ENCODE assay signal across 22 cellular contexts in the genomic region with DNA sequence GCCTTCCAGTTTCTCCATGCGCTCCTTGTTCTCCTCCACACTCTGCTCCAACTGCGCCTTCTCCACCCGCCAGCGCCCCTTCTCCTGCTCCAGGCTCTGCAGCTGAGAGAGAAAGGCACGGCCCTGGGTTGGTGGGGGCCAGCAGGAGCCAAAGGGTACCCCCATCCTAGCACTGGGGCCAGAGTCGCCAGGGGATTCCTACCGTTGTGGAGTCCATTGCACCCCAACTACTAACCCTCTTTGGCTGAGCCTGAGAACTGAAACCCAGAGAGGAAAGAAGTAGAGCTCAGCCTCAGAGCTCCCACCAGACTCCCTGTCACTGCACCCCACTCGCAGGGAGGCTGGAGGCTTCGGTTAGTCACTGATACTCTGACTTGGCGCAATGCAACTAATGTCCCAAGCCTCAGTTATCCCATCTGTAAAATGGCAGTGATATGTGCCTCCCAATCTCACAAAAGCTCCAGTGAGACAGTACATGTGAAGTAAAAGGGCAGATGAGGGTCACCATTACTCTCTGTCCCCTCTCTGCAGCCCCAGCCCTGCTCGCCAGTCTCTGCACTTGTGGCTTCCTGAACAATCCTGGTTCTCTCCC. TPM values are rescaled to one million over a fixed set of nuclear protein-coding genes. Genes with fewer than 3 reads are reported as not detected.
DNase-seq lines count a peak whose midpoint lies in the region; ATAC-seq and TF ChIP-seq lines count a peak whose summit lies in the region.
"Had no signal": no experiment of that assay in that cellular context is flagged by ENCODE, and none has a peak within 500 bp of the region (broad histone marks: within the 10 kb centered on the region; RNA-seq: fewer than 3 reads in every experiment).

No MANE protein-coding gene starts in this region.

- DNase-seq in activated naive CD4-positive, alpha-beta T cell treated with anti-CD3 and anti-CD28 coated beads, Interleukin-2, amount 10 ng/mL, durations not matched to agents 7 days and 5 days, result no peak
- DNase-seq in activated naive CD4-positive, alpha-beta T cell treated with anti-CD3 and anti-CD28 coated beads for 36 hours, result no peak
- DNase-seq in RWPE1 (ENCODE audit: low spot score), result no peak
- DNase-seq in neural progenitor cell (ENCODE audit: low spot score), result no peak
- no peak for DNase-seq in NCI-H1092 (lab: John Stamatoyannopoulos, UW)
- DNase-seq: EL, GF-D8, Karpas-422, MV-4-11, NCI-H1694, NCI-H2081, NCI-H2171, NCI-H524 treated with DMSO at 0.1 percent for 48 hours, OCI-M1 had no signal

- H3K36me3 ChIP-seq in neural progenitor cell, result no peaks in the 10 kb centered on the region

- H3K4me2 ChIP-seq in neural progenitor cell, result no peak overlapping the region

- H3K27me3 Mint-ChIP-seq in activated naive CD4-positive, alpha-beta T cell treated with anti-CD3 and anti-CD28 coated beads, Interleukin-2, amount 10 ng/mL, durations not matched to agents 7 days and 5 days, result peaks cover 5% of the 10 kb centered on the region
- H3K27me3 Mint-ChIP-seq in activated naive CD4-positive, alpha-beta T cell treated with anti-CD3 and anti-CD28 coated beads for 36 hours (ENCODE audit: low read depth), result no peaks in the 10 kb centered on the region
- H3K27me3 Mint-ChIP-seq in dendritic cell treated with granulocyte-macrophage colony-stimulating factor and Interleukin-4, amounts not matched to agents 40 ng/mL and 50 ng/mL, for 4 days, result peaks cover 10% of the 10 kb centered on the region
- no peaks in the 10 kb centered on the region for H3K27me3 Mint-ChIP-seq in stimulated activated memory B cell treated with anti-CD40 and anti-IgM and Interleukin-4, amounts not matched to agents 10 μg/mL and 1 μg/mL and 100 μg/mL, for 72 hours
- H3K27me3 Mint-ChIP-seq in neural progenitor cell (ENCODE audit: insufficient read depth, low read depth), result peaks cover 10% of the 10 kb centered on the region
- H3K27me3 Mint-ChIP-seq: B cell had no signal

- H3K9me3 Mint-ChIP-seq in activated naive CD4-positive, alpha-beta T cell treated with anti-CD3 and anti-CD28 coated beads, Interleukin-2, amount 10 ng/mL, durations not matched to agents 7 days and 5 days, result no peaks in the 10 kb centered on the region
- H3K9me3 Mint-ChIP-seq in activated naive CD4-positive, alpha-beta T cell treated with anti-CD3 and anti-CD28 coated beads for 36 hours, result no peaks in the 10 kb centered on the region
- H3K9me3 Mint-ChIP-seq in dendritic cell treated with granulocyte-macrophage colony-stimulating factor and Interleukin-4, amounts not matched to agents 40 ng/mL and 50 ng/mL, for 4 days, result peaks cover 7% of the 10 kb centered on the region
- H3K9me3 Mint-ChIP-seq in stimulated activated memory B cell treated with anti-CD40 and anti-IgM and Interleukin-4, amounts not matched to agents 10 μg/mL and 1 μg/mL and 100 μg/mL, for 72 hours, result no peaks in the 10 kb centered on the region
- no peaks in the 10 kb centered on the region for H3K9me3 Mint-ChIP-seq in neural progenitor cell

- H3K9ac ChIP-seq in neural progenitor cell, result no peak overlapping the region

- no peak for TF ChIP-seq CTCF in RWPE1 (conservative IDR thresholded peaks at IDR 0.05; ENCODE audit: low read depth)
- TF ChIP-seq CTCF in neural progenitor cell (IDR thresholded peaks at IDR 0.05), result no peak

- no peak overlapping the region for H2AFZ ChIP-seq in neural progenitor cell (replicated peaks)

- CTCF ChIA-PET in activated naive CD4-positive, alpha-beta T cell treated with anti-CD3 and anti-CD28 coated beads, Interleukin-2, amount 10 ng/mL, durations not matched to agents 7 days and 5 days (lab: Charles Lee), result interaction anchor here (1.0 to 1.6 kb wide), 4 partner anchors 10 to 161 kb away, joined by 4 to 9 read pairs (median 4); no protein-coding TSS in a partner anchor
- CTCF ChIA-PET in activated naive CD4-positive, alpha-beta T cell treated with anti-CD3 and anti-CD28 coated beads for 36 hours (lab: Charles Lee), result interaction anchor here (0.7 to 2.0 kb wide), 6 partner anchors 16 to 140 kb away, joined by 3 to 6 read pairs (median 4); no protein-coding TSS in a partner anchor
- CTCF ChIA-PET in RWPE1 (lab: Yijun Ruan, JAX), result interaction anchor here (0.6 to 1.5 kb wide), 3 partner anchors 12 to 28 kb away, joined by 3 to 5 read pairs (median 3); no protein-coding TSS in a partner anchor

- peaks cover 15% of the 10 kb centered on the region for H4K20me1 ChIP-seq in neural progenitor cell (ENCODE audit: low read depth)

- peak overlapping the region; percentile 79 for H3K27ac Mint-ChIP-seq in activated naive CD4-positive, alpha-beta T cell treated with anti-CD3 and anti-CD28 coated beads, Interleukin-2, amount 10 ng/mL, durations not matched to agents 7 days and 5 days
- H3K27ac Mint-ChIP-seq in activated naive CD4-positive, alpha-beta T cell treated with anti-CD3 and anti-CD28 coated beads for 36 hours, result no peak overlapping the region
- peak overlapping the region; percentile 1 for H3K27ac Mint-ChIP-seq in dendritic cell treated with granulocyte-macrophage colony-stimulating factor and Interleukin-4, amounts not matched to agents 40 ng/mL and 50 ng/mL, for 4 days
- H3K27ac Mint-ChIP-seq in stimulated activated memory B cell treated with anti-CD40 and anti-IgM and Interleukin-4, amounts not matched to agents 10 μg/mL and 1 μg/mL and 100 μg/mL, for 72 hours, result peak overlapping the region; percentile 60
- H3K27ac Mint-ChIP-seq in neural progenitor cell, result no peak overlapping the region

- H3K4me3 ChIP-seq in neural progenitor cell, result no peak overlapping the region
- H3K4me3 ChIP-seq: SJSA1 had no signal

- peaks cover 9% of the 10 kb centered on the region for H3F3A ChIP-seq in neural progenitor cell (ENCODE audit: low read depth)

- peaks cover 49% of the 10 kb centered on the region for H3K4me1 Mint-ChIP-seq in activated naive CD4-positive, alpha-beta T cell treated with anti-CD3 and anti-CD28 coated beads, Interleukin-2, amount 10 ng/mL, durations not matched to agents 7 days and 5 days
- H3K4me1 Mint-ChIP-seq in activated naive CD4-positive, alpha-beta T cell treated with anti-CD3 and anti-CD28 coated beads for 36 hours (ENCODE audit: low read depth), result peaks cover 24% of the 10 kb centered on the region
- H3K4me1 Mint-ChIP-seq in dendritic cell treated with granulocyte-macrophage colony-stimulating factor and Interleukin-4, amounts not matched to agents 40 ng/mL and 50 ng/mL, for 4 days (ENCODE audit: low read depth), result peaks cover 61% of the 10 kb centered on the region
- peaks cover 62% of the 10 kb centered on the region for H3K4me1 Mint-ChIP-seq in stimulated activated memory B cell treated with anti-CD40 and anti-IgM and Interleukin-4, amounts not matched to agents 10 μg/mL and 1 μg/mL and 100 μg/mL, for 72 hours
- peaks cover 20% of the 10 kb centered on the region for H3K4me1 Mint-ChIP-seq in neural progenitor cell

- H3K27me3 ChIP-seq in neural progenitor cell, result no peaks in the 10 kb centered on the region
- H3K27me3 ChIP-seq: SJSA1 had no signal

- intact Hi-C loops in activated naive CD4-positive, alpha-beta T cell treated with anti-CD3 and anti-CD28 coated beads for 36 hours (cut with micrococcal nuclease), result no loop called here
- intact Hi-C loops in dendritic cell treated with granulocyte-macrophage colony-stimulating factor and Interleukin-4, amounts not matched to agents 40 ng/mL and 50 ng/mL, for 4 days (cut with micrococcal nuclease), result no loop called here

- no peaks in the 10 kb centered on the region for H3K4me1 ChIP-seq in neural progenitor cell

- H3K4me3 Mint-ChIP-seq in activated naive CD4-positive, alpha-beta T cell treated with anti-CD3 and anti-CD28 coated beads, Interleukin-2, amount 10 ng/mL, durations not matched to agents 7 days and 5 days, result no peak overlapping the region
- H3K4me3 Mint-ChIP-seq in activated naive CD4-positive, alpha-beta T cell treated with anti-CD3 and anti-CD28 coated beads for 36 hours, result no peak overlapping the region
- H3K4me3 Mint-ChIP-seq in dendritic cell treated with granulocyte-macrophage colony-stimulating factor and Interleukin-4, amounts not matched to agents 40 ng/mL and 50 ng/mL, for 4 days, result no peak overlapping the region
- H3K4me3 Mint-ChIP-seq in stimulated activated memory B cell treated with anti-CD40 and anti-IgM and Interleukin-4, amounts not matched to agents 10 μg/mL and 1 μg/mL and 100 μg/mL, for 72 hours, result no peak overlapping the region
- no peak overlapping the region for H3K4me3 Mint-ChIP-seq in neural progenitor cell
- H3K4me3 Mint-ChIP-seq: B cell, CD14-positive monocyte had no signal

- no peaks in the 10 kb centered on the region for H3K79me2 ChIP-seq in neural progenitor cell (ENCODE audit: low read depth)

- H3K27ac ChIP-seq in RWPE1, result peak overlapping the region; percentile 76
- H3K27ac ChIP-seq in neural progenitor cell, result no peak overlapping the region
- H3K27ac ChIP-seq: SJSA1 had no signal

- no peaks in the 10 kb centered on the region for H3K9me3 ChIP-seq in neural progenitor cell (ENCODE audit: low read depth)
- H3K9me3 ChIP-seq: SJSA1 had no signal

- POLR2A ChIA-PET in RWPE1 (lab: Yijun Ruan, JAX; ENCODE audit: low non-redundant PET), result no interaction called here

- ATAC-seq in stimulated activated memory B cell treated with anti-CD40 and anti-IgM and Interleukin-4, amounts not matched to agents 10 μg/mL and 1 μg/mL and 100 μg/mL, for 72 hours, result no peak
- ATAC-seq: Right ventricle myocardium inferior had no signal

- peaks cover 67% of the 10 kb centered on the region for H3K36me3 Mint-ChIP-seq in activated naive CD4-positive, alpha-beta T cell treated with anti-CD3 and anti-CD28 coated beads, Interleukin-2, amount 10 ng/mL, durations not matched to agents 7 days and 5 days
- peaks cover 55% of the 10 kb centered on the region for H3K36me3 Mint-ChIP-seq in activated naive CD4-positive, alpha-beta T cell treated with anti-CD3 and anti-CD28 coated beads for 36 hours (ENCODE audit: low read depth)
- H3K36me3 Mint-ChIP-seq in dendritic cell treated with granulocyte-macrophage colony-stimulating factor and Interleukin-4, amounts not matched to agents 40 ng/mL and 50 ng/mL, for 4 days (ENCODE audit: low read depth), result peaks cover 89% of the 10 kb centered on the region
- peaks cover 76% of the 10 kb centered on the region for H3K36me3 Mint-ChIP-seq in stimulated activated memory B cell treated with anti-CD40 and anti-IgM and Interleukin-4, amounts not matched to agents 10 μg/mL and 1 μg/mL and 100 μg/mL, for 72 hours
- peaks cover 29% of the 10 kb centered on the region for H3K36me3 Mint-ChIP-seq in neural progenitor cell

RNA-seq across cellular contexts. Expression of gene SAMD14, which starts 6.2 kb away (rescaled TPM):
- 1 to 10 TPM; 1.1 to 1.3 TPM for total RNA-seq in activated naive CD4-positive, alpha-beta T cell treated with anti-CD3 and anti-CD28 coated beads for 36 hours
- total RNA-seq in neural progenitor cell (ENCODE audit: low replicate concordance), result 8.7 and 27.9 TPM in 2 replicates

RNA-seq across cellular contexts. Expression of gene PPP1R9B, which starts 14.3 kb away (rescaled TPM):
- 10 to 100 TPM; 67.7 TPM for total RNA-seq in activated naive CD4-positive, alpha-beta T cell treated with anti-CD3 and anti-CD28 coated beads for 36 hours
- 12.0 and 31.4 TPM in 2 replicates for total RNA-seq in neural progenitor cell (ENCODE audit: low replicate concordance)

RNA-seq across cellular contexts. Expression of gene SGCA, which starts 29.6 kb away (rescaled TPM):
- under 1 TPM in 1 of 2 experiments, not detected in 1; 0.14 TPM for total RNA-seq in activated naive CD4-positive, alpha-beta T cell treated with anti-CD3 and anti-CD28 coated beads for 36 hours
- total RNA-seq in neural progenitor cell (ENCODE audit: low replicate concordance), result 1.5 TPM in 1 of 2 replicates, not detected in the other
- total RNA-seq: H1, M059J had no signal

RNA-seq across cellular contexts. Expression of gene PDK2, which starts 41.0 kb away (rescaled TPM):
- total RNA-seq in activated naive CD4-positive, alpha-beta T cell treated with anti-CD3 and anti-CD28 coated beads for 36 hours, result 10 to 100 TPM; 10.5 to 11.1 TPM
- 12.6 and 17.3 TPM in 2 replicates for total RNA-seq in neural progenitor cell (ENCODE audit: low replicate concordance)

Comparison
In these comparisons a context has a peak if more than half of its experiments do, and no peak if none do; other contexts are left out.
1. H3K27ac Mint-ChIP-seq: peak in activated naive CD4-positive, alpha-beta T cell treated with anti-CD3 and anti-CD28 coated beads, Interleukin-2, amount 10 ng/mL, durations not matched to agents 7 days and 5 days (single experiment), dendritic cell treated with granulocyte-macrophage colony-stimulating factor and Interleukin-4, amounts not matched to agents 40 ng/mL and 50 ng/mL, for 4 days (single experiment) and stimulated activated memory B cell treated with anti-CD40 and anti-IgM and Interleukin-4, amounts not matched to agents 10 μg/mL and 1 μg/mL and 100 μg/mL, for 72 hours (single experiment); none in activated naive CD4-positive, alpha-beta T cell treated with anti-CD3 and anti-CD28 coated beads for 36 hours (single experiment) and neural progenitor cell (single experiment).